ENCODE assay signal across 9 cellular contexts in genomic region chr19:45419396-45419795, GRCh38. TPM values are rescaled to one million over a fixed set of nuclear protein-coding genes. Genes with fewer than 3 reads are reported as not detected.
DNase-seq lines count a peak whose midpoint lies in the region; ATAC-seq, FAIRE-seq and TF ChIP-seq lines count a peak whose summit lies in the region.
"Had no signal": no experiment of that assay in that cellular context is flagged by ENCODE, and none has a peak within 500 bp of the region (broad histone marks: within the 10 kb centered on the region; RNA-seq: fewer than 3 reads in every experiment).

No MANE protein-coding gene starts in this region.

- H3K27me3 Mint-ChIP-seq in CD4-positive, CD25-positive, alpha-beta regulatory T cell = no peaks in the 10 kb centered on the region
- H3K27me3 Mint-ChIP-seq in activated CD4-positive, alpha-beta memory T cell treated with anti-CD3 and anti-CD28 coated beads, Interleukin-2, amount 10 ng/mL, durations not matched to agents 7 days and 5 days = no peaks in the 10 kb centered on the region

- H3K27ac Mint-ChIP-seq in CD4-positive, CD25-positive, alpha-beta regulatory T cell = no peak overlapping the region
- peak overlapping the region; percentile 67 for H3K27ac Mint-ChIP-seq in activated CD4-positive, alpha-beta memory T cell treated with anti-CD3 and anti-CD28 coated beads, Interleukin-2, amount 10 ng/mL, durations not matched to agents 7 days and 5 days

- H3K4me1 Mint-ChIP-seq in CD4-positive, CD25-positive, alpha-beta regulatory T cell = peaks cover under 1 to 49% (median 20%) of the 10 kb centered on the region in 4 donors
- peaks cover 55% of the 10 kb centered on the region for H3K4me1 Mint-ChIP-seq in activated CD4-positive, alpha-beta memory T cell treated with anti-CD3 and anti-CD28 coated beads, Interleukin-2, amount 10 ng/mL, durations not matched to agents 7 days and 5 days

- no peak for FAIRE-seq in HTR-8/SVneo (lab: Jason Lieb, UNC)

- H3K36me3 Mint-ChIP-seq in CD4-positive, CD25-positive, alpha-beta regulatory T cell = peaks cover 10% of the 10 kb centered on the region
- H3K36me3 Mint-ChIP-seq in activated CD4-positive, alpha-beta memory T cell treated with anti-CD3 and anti-CD28 coated beads, Interleukin-2, amount 10 ng/mL, durations not matched to agents 7 days and 5 days (ENCODE audit: low read depth) = peaks cover 40% of the 10 kb centered on the region

- H3K36me3 ChIP-seq in CD4-positive, CD25-positive, alpha-beta regulatory T cell (ENCODE audit: control insufficient read depth, insufficient read depth, low read length) = peaks cover 6% of the 10 kb centered on the region
- H3K36me3 ChIP-seq in ascending aorta (peaks cover 34 to 55% of the 10 kb centered on the region in 2 donors), A673 (ENCODE audit: insufficient read depth, low read length, poor library complexity, severe bottlenecking) (peaks cover 42% of the 10 kb centered on the region)

- peak in 1 of 3 donors; percentile 58 for DNase-seq in CD4-positive, CD25-positive, alpha-beta regulatory T cell
- DNase-seq in activated CD4-positive, alpha-beta memory T cell treated with anti-CD3 and anti-CD28 coated beads, Interleukin-2, amount 10 ng/mL, durations not matched to agents 7 days and 5 days = peak; percentile 39
- DNase-seq in ascending aorta (ENCODE audit: low spot score in 2 of 2) (no peak), A673 (ENCODE audit: low spot score) (no peak), HTR-8/SVneo (ENCODE audit: insufficient read length, low spot score) (no peak)

- no peaks in the 10 kb centered on the region for H3K9me3 ChIP-seq in CD4-positive, CD25-positive, alpha-beta regulatory T cell (ENCODE audit: control insufficient read depth in 2 of 2, low read length in 2 of 2)
- H3K9me3 ChIP-seq in ascending aorta (no peaks in the 10 kb centered on the region), A673 (ENCODE audit: low read depth, low read length, poor library complexity, severe bottlenecking) (no peaks in the 10 kb centered on the region)
- H3K9me3 ChIP-seq: vagina had no signal

- no TSS peak for BruUV-seq in A673 (replicated peaks; lab: Mats Ljungman, UMichigan)

- CTCF ChIA-PET in activated CD4-positive, alpha-beta memory T cell treated with anti-CD3 and anti-CD28 coated beads, Interleukin-2, amount 10 ng/mL, durations not matched to agents 7 days and 5 days (lab: Charles Lee) = no interaction called here
- CTCF ChIA-PET in A673 (lab: Charles Lee) = no interaction called here

- H3K4me3 ChIP-seq in CD4-positive, CD25-positive, alpha-beta regulatory T cell (ENCODE audit: low read depth, low read length) = no peak overlapping the region
- no peak overlapping the region for H3K4me3 ChIP-seq in ascending aorta
- no peak overlapping the region for H3K4me3 ChIP-seq in A673 (ENCODE audit: low read depth, low read length, poor library complexity, severe bottlenecking)
- H3K4me3 ChIP-seq: vagina had no signal

- no peaks in the 10 kb centered on the region for H3K9me3 Mint-ChIP-seq in CD4-positive, CD25-positive, alpha-beta regulatory T cell
- no peaks in the 10 kb centered on the region for H3K9me3 Mint-ChIP-seq in activated CD4-positive, alpha-beta memory T cell treated with anti-CD3 and anti-CD28 coated beads, Interleukin-2, amount 10 ng/mL, durations not matched to agents 7 days and 5 days

- no peak overlapping the region for H3K27ac ChIP-seq in CD4-positive, CD25-positive, alpha-beta regulatory T cell (ENCODE audit: insufficient read depth, low read length, poor library complexity, severe bottlenecking)
- H3K27ac ChIP-seq in ascending aorta (no peak overlapping the region), A673 (ENCODE audit: low read depth, low read length, poor library complexity, severe bottlenecking) (no peak overlapping the region)
- H3K27ac ChIP-seq: vagina had no signal

- peak overlapping the region in 2 of 4 donors; percentile 28 to 58 for H3K4me3 Mint-ChIP-seq in CD4-positive, CD25-positive, alpha-beta regulatory T cell
- no peak overlapping the region for H3K4me3 Mint-ChIP-seq in activated CD4-positive, alpha-beta memory T cell treated with anti-CD3 and anti-CD28 coated beads, Interleukin-2, amount 10 ng/mL, durations not matched to agents 7 days and 5 days

- H3K27me3 ChIP-seq in CD4-positive, CD25-positive, alpha-beta regulatory T cell (ENCODE audit: control insufficient read depth, insufficient read depth, low read length) = no peaks in the 10 kb centered on the region
- H3K27me3 ChIP-seq in ascending aorta = no peaks in the 10 kb centered on the region
- no peaks in the 10 kb centered on the region for H3K27me3 ChIP-seq in A673 (replicated peaks; ENCODE audit: insufficient read depth, low read depth, low read length, poor library complexity)
- H3K27me3 ChIP-seq: vagina had no signal

- ATAC-seq in CD4-positive, CD25-positive, alpha-beta regulatory T cell (ENCODE audit: low read depth in 2 of 2) = peak; percentile 38 to 55
- peak; percentile 45 for ATAC-seq in GM19023 (IDR thresholded peaks at IDR 0.05; ENCODE audit: unreplicated experiment)
- peak; percentile 54 for ATAC-seq in HG03342 (IDR thresholded peaks at IDR 0.05; ENCODE audit: unreplicated experiment)
- ATAC-seq in GM18519 (IDR thresholded peaks at IDR 0.05; ENCODE audit: low FRiP score, unreplicated experiment) = no peak

- intact Hi-C loops in ascending aorta (cut with DNase I) (no loop called here), A673 (cut with micrococcal nuclease; ENCODE audit: unreplicated experiment) (no loop called here)

- H3K4me1 ChIP-seq in CD4-positive, CD25-positive, alpha-beta regulatory T cell (ENCODE audit: control insufficient read depth, insufficient read depth, low read length, poor library complexity, severe bottlenecking) = peaks cover 32% of the 10 kb centered on the region
- H3K4me1 ChIP-seq in ascending aorta = peaks cover 0 to 9% of the 10 kb centered on the region in 2 donors
- H3K4me1 ChIP-seq in A673 (ENCODE audit: insufficient read depth, low read length, poor library complexity, severe bottlenecking) = peaks cover 7% of the 10 kb centered on the region

- no peak for TF ChIP-seq CTCF in ascending aorta (IDR thresholded peaks at IDR 0.05)
- TF ChIP-seq CTCF in A673 (conservative IDR thresholded peaks at IDR 0.05; ENCODE audit: low read depth, low read length) = no peak

- POLR2A ChIA-PET in activated CD4-positive, alpha-beta memory T cell treated with anti-CD3 and anti-CD28 coated beads, Interleukin-2, amount 10 ng/mL, durations not matched to agents 7 days and 5 days (lab: Charles Lee) = interaction anchor here (1.2 kb wide), 1 partner anchor 48 kb away, joined by 5 read pairs; the partner anchor contains the start of gene FOSB
- POLR2A ChIA-PET in A673 (lab: Charles Lee; ENCODE audit: low non-redundant PET) = no interaction called here

RNA-seq across cellular contexts. Expression of gene ERCC1, which starts 4.3 kb away (rescaled TPM):
- total RNA-seq in CD4-positive, CD25-positive, alpha-beta regulatory T cell = 30.5 TPM
- 10 to 100 TPM; 25.9 to 28.7 (median 26.3) TPM for polyA plus RNA-seq in CD4-positive, CD25-positive, alpha-beta regulatory T cell
- 10 to 100 TPM; 59.8 to 60.6 TPM for total RNA-seq in activated CD4-positive, alpha-beta memory T cell treated with anti-CD3 and anti-CD28 coated beads, Interleukin-2, amount 10 ng/mL, durations not matched to agents 7 days and 5 days
- 142 TPM for total RNA-seq in ascending aorta
- 158 and 165 TPM in 2 replicates for total RNA-seq in A673 (2021)

RNA-seq across cellular contexts. Expression of gene POLR1G, which starts 13.0 kb away (rescaled TPM):
- total RNA-seq in CD4-positive, CD25-positive, alpha-beta regulatory T cell = 2.1 TPM
- 1 to 10 TPM; 1.6 to 3.6 (median 2.4) TPM for polyA plus RNA-seq in CD4-positive, CD25-positive, alpha-beta regulatory T cell
- 1 to 10 TPM; 3.6 to 3.8 TPM for total RNA-seq in activated CD4-positive, alpha-beta memory T cell treated with anti-CD3 and anti-CD28 coated beads, Interleukin-2, amount 10 ng/mL, durations not matched to agents 7 days and 5 days
- 3.7 TPM for total RNA-seq in ascending aorta
- 23.2 and 30.1 TPM in 2 replicates for total RNA-seq in A673 (2021)

RNA-seq across cellular contexts. Expression of gene PPP1R13L, which starts 14.5 kb away (rescaled TPM):
- total RNA-seq in CD4-positive, CD25-positive, alpha-beta regulatory T cell = 7.4 TPM
- under 1 TPM; 0.17 to 0.94 (median 0.57) TPM for polyA plus RNA-seq in CD4-positive, CD25-positive, alpha-beta regulatory T cell
- 10 to 100 TPM; 13.0 to 18.9 TPM for total RNA-seq in activated CD4-positive, alpha-beta memory T cell treated with anti-CD3 and anti-CD28 coated beads, Interleukin-2, amount 10 ng/mL, durations not matched to agents 7 days and 5 days
- total RNA-seq in ascending aorta = 27.8 TPM
- total RNA-seq in A673 (2021) = 5.5 and 8.1 TPM in 2 replicates

RNA-seq across cellular contexts. Expression of gene FOSB, which starts 48.4 kb away (rescaled TPM):
- total RNA-seq in CD4-positive, CD25-positive, alpha-beta regulatory T cell = 731 TPM
- 10 to 100 TPM in 2 of 4 donors, 1 to 10 TPM in 2; 5.2 to 12.7 (median 9.6) TPM for polyA plus RNA-seq in CD4-positive, CD25-positive, alpha-beta regulatory T cell
- 10 to 100 TPM; 15.3 to 16.1 TPM for total RNA-seq in activated CD4-positive, alpha-beta memory T cell treated with anti-CD3 and anti-CD28 coated beads, Interleukin-2, amount 10 ng/mL, durations not matched to agents 7 days and 5 days
- total RNA-seq in ascending aorta (511 TPM), A673 (2021) (1.0 and 1.9 TPM in 2 replicates)

RNA-seq across cellular contexts. Expression of gene ERCC2, which starts 49.0 kb away (rescaled TPM):
- 15.5 TPM for total RNA-seq in CD4-positive, CD25-positive, alpha-beta regulatory T cell
- polyA plus RNA-seq in CD4-positive, CD25-positive, alpha-beta regulatory T cell = 1 to 10 TPM; 4.4 to 7.5 (median 6.4) TPM
- total RNA-seq in activated CD4-positive, alpha-beta memory T cell treated with anti-CD3 and anti-CD28 coated beads, Interleukin-2, amount 10 ng/mL, durations not matched to agents 7 days and 5 days = 10 to 100 TPM; 19.0 to 20.0 TPM
- total RNA-seq in ascending aorta = 22.4 TPM
- total RNA-seq in A673 (2021) = 51.6 and 59.2 TPM in 2 replicates
